In the genomic region with DNA sequence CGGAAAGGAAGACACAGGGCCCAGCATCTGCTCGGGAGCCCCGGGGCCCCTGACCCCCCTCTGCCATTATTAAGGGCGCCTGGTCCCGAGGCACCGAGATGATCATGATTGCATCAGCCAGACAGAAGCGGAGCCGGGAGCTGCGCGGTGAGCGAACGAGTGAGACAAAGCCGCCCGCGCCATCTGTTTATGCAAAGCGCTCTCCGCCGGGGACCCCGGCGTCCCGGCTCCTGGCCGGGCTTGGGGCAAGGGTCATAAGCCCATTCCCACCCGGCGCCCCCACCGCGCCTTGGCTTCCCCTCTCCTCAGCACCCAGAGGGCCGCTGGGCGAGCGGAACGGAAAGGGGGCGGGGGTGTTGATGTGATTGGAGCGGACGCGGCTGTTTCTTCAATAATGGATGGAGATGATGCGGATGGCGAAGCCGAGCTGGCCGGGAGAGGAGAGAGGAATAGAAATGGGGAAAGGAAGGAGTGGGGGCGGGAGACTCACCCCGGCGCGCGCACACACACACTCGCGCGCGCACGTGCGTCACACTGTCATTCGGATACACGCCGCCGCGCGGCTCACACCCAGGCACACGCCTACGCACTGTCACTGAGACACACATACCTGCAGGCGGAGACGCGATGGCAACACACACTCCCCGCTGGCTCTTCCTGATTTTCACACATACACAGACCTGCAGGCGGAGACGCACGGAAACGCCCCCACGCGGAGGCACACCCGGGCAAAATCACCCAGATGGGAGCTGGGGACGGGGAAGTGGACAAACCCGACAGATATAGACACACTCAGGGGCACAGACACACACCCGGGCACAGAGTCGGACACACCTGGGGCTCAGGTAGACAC, we compare ENCODE assay signal across 8 cellular contexts.
DNase-seq lines count a peak whose midpoint lies in the region; ATAC-seq and TF ChIP-seq lines count a peak whose summit lies in the region.

No MANE protein-coding gene starts in this region.

- H3K9me3 Mint-ChIP-seq in stimulated activated memory B cell treated with anti-CD40 and anti-IgM and Interleukin-4, amounts not matched to agents 10 μg/mL and 1 μg/mL and 100 μg/mL, for 72 hours, result no peaks in the 10 kb centered on the region

- in situ Hi-C loops in ACHN (cut with HindIII; ENCODE audit: low pct_ligation_motif_present, low pct_unique_long_range_greater_than_20kb, low sequenced_read_pairs), result no loop called here

- peak overlapping the region; percentile 75 for H3K27ac Mint-ChIP-seq in stimulated activated memory B cell treated with anti-CD40 and anti-IgM and Interleukin-4, amounts not matched to agents 10 μg/mL and 1 μg/mL and 100 μg/mL, for 72 hours

- peaks cover 29% of the 10 kb centered on the region for H3K27me3 Mint-ChIP-seq in stimulated activated memory B cell treated with anti-CD40 and anti-IgM and Interleukin-4, amounts not matched to agents 10 μg/mL and 1 μg/mL and 100 μg/mL, for 72 hours

- peak; percentile 54 for ATAC-seq in stimulated activated memory B cell treated with anti-CD40 and anti-IgM and Interleukin-4, amounts not matched to agents 10 μg/mL and 1 μg/mL and 100 μg/mL, for 72 hours
- ATAC-seq in HG03280 (IDR thresholded peaks at IDR 0.05; ENCODE audit: unreplicated experiment), result no peak

- peak; percentile 65 for DNase-seq in ACHN
- DNase-seq in GM20000 (ENCODE audit: low spot score), result peak; percentile 57
- peak; percentile 40 for DNase-seq in NCI-H2196 treated with DMSO at 0.1 percent for 48 hours (lab: John Stamatoyannopoulos, UW; ENCODE audit: unreplicated experiment)
- DNase-seq in activated CD4-positive, alpha-beta T cell treated with anti-CD3 and anti-CD28 coated beads, Interleukin-2, amount 50 U/mL, for 1 hour, result peak; percentile 76
- peak; percentile 65 for DNase-seq in effector CD4-positive, alpha-beta T cell
- peak; percentile 71 for DNase-seq in middle frontal gyrus (ENCODE audit: extremely low spot score, low spot score)

- H3K4me3 Mint-ChIP-seq in stimulated activated memory B cell treated with anti-CD40 and anti-IgM and Interleukin-4, amounts not matched to agents 10 μg/mL and 1 μg/mL and 100 μg/mL, for 72 hours, result peak overlapping the region; percentile 79

- TF ChIP-seq CTCF in GM20000 (IDR thresholded peaks at IDR 0.05; ENCODE audit: extremely low read depth, missing control alignments), result no peak

- peaks cover 88% of the 10 kb centered on the region for H3K4me1 Mint-ChIP-seq in stimulated activated memory B cell treated with anti-CD40 and anti-IgM and Interleukin-4, amounts not matched to agents 10 μg/mL and 1 μg/mL and 100 μg/mL, for 72 hours

- no peaks in the 10 kb centered on the region for H3K36me3 Mint-ChIP-seq in stimulated activated memory B cell treated with anti-CD40 and anti-IgM and Interleukin-4, amounts not matched to agents 10 μg/mL and 1 μg/mL and 100 μg/mL, for 72 hours
